Comparison of ENCODE assay signal across 27 cellular contexts in the genomic region with DNA sequence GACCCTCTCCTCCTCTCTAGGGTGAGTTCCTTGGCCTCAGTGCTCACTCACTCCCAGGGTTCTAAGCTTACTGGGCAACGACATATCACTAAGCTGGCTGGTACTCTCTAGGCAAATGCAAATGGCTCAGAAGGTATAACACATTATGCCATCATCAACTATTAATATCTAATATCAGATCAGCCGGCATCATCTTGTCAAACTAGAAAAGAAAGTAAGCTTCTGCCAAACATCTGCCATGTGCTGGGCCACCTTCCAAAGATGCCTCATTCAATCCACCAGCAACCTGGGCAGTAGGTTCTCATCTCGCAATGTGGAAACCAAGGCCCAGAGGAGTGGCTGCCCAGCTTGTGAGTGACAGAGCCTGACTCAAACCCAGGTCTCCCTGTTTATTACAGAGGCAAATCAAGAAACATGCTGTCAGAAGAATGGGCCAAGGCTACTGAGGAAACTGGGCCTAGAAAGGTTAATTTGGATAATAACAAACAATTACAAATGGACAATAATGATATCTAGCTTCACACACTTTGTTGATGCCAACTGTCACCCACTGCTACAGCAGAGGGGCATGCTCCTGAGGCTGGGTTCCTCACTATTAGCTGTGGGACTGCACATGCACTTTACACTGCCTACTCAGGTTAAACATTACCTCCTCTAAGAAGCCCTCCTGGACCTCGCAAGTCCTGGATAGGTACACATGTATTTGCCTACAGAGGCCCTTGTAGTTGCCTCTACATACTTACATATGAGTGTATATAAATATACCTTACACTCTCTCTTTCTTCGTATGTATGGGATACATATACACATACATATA.
A peak's percentile ranks its signal among the peaks of the same experiment; 100 is the strongest.
DNase-seq lines count a peak whose midpoint lies in the region; ATAC-seq, FAIRE-seq and TF ChIP-seq lines count a peak whose summit lies in the region.
"Had no signal": no experiment of that assay in that cellular context is flagged by ENCODE, and none has a peak within 500 bp of the region (broad histone marks: within the 10 kb centered on the region; RNA-seq: fewer than 3 reads in every experiment).

No MANE protein-coding gene starts in this region.

- H3K4me2 ChIP-seq in HepG2 (ENCODE audit: low read depth, low read length) = no peak overlapping the region
- peak overlapping the region; percentile 47 for H3K4me2 ChIP-seq in OCI-LY7 (ENCODE audit: low read length)

- intact Hi-C loops in HepG2 (cut with micrococcal nuclease; ENCODE audit: unreplicated experiment) (no loop called here), right lobe of liver (cut with DNase I) (no loop called here), OCI-LY7 (cut with micrococcal nuclease; ENCODE audit: unreplicated experiment) (loop anchor here (1.0 to 5.0 kb wide), 2 partner anchors 183 to 245 kb away; a partner anchor contains a TSS)

- TF ChIP-seq CTCF in HepG2 (CRISPR knock-in tag; IDR thresholded peaks at IDR 0.05) (no peak), right lobe of liver (IDR thresholded peaks at IDR 0.05) (no peak), OCI-LY7 (conservative IDR thresholded peaks at IDR 0.05; ENCODE audit: low read length) (no peak), mesothelial cell of epicardium (IDR thresholded peaks at IDR 0.05; ENCODE audit: unreplicated experiment) (no peak), type B pancreatic cell (conservative IDR thresholded peaks at IDR 0.05) (no peak)

- H3K9me3 ChIP-seq in HepG2 (ENCODE audit: low read length) (no peaks in the 10 kb centered on the region), right lobe of liver (no peaks in the 10 kb centered on the region), OCI-LY7 (ENCODE audit: low read length) (no peaks in the 10 kb centered on the region)
- H3K9me3 ChIP-seq: HAP-1, left lung, Peyer's patch, SJSA1, thoracic aorta had no signal

- in situ Hi-C loops in HepG2 (cut with HindIII; ENCODE audit: extremely low pct_ligation_motif_present, low pct_unique_long_range_greater_than_20kb) = no loop called here

- no peak for FAIRE-seq in HepG2 (lab: Jason Lieb, UNC)
- FAIRE-seq: K562 had no signal

- H3K9me2 ChIP-seq in OCI-LY7 (ENCODE audit: insufficient read depth, low read length) = no peaks in the 10 kb centered on the region

- peaks cover 51% of the 10 kb centered on the region for H3K4me1 ChIP-seq in HepG2 (ENCODE audit: insufficient read depth, low read length)
- H3K4me1 ChIP-seq in right lobe of liver = peaks cover 0 to 49% (median 12%) of the 10 kb centered on the region in 4 donors
- peaks cover 45% of the 10 kb centered on the region for H3K4me1 ChIP-seq in OCI-LY7 (ENCODE audit: insufficient read depth, low read length, poor library complexity, severe bottlenecking)
- H3K4me1 ChIP-seq: HAP-1, SJSA1 had no signal

- POLR2A ChIA-PET in HepG2 (lab: Yijun Ruan, JAX) (no interaction called here), OCI-LY7 (lab: Charles Lee) (interaction anchor here (0.9 kb wide), 1 partner anchor 50 kb away, joined by 3 read pairs; no protein-coding TSS in a partner anchor), T-cell (lab: Charles Lee) (no interaction called here)

- H3K27me3 Mint-ChIP-seq in mesothelial cell of epicardium (ENCODE audit: low read depth) = no peaks in the 10 kb centered on the region
- H3K27me3 Mint-ChIP-seq in type B pancreatic cell = no peaks in the 10 kb centered on the region
- H3K27me3 Mint-ChIP-seq in T-cell = no peaks in the 10 kb centered on the region
- no peaks in the 10 kb centered on the region for H3K27me3 Mint-ChIP-seq in stimulated activated naive CD8-positive, alpha-beta T cell treated with anti-CD3 and anti-CD28 coated beads, Interleukin-15, amount 100 ng/mL, for 72 hours
- H3K27me3 Mint-ChIP-seq: activated CD4-positive, alpha-beta memory T cell treated with anti-CD3 and anti-CD28 coated beads, Interleukin-2, amount 10 ng/mL, durations not matched to agents 7 days and 5 days; activated naive CD4-positive, alpha-beta T cell treated with anti-CD3 and anti-CD28 coated beads, Interleukin-2, amount 50 U/mL, for 24 hours; T-helper 17 cell had no signal

- WGBS in HepG2 (ENCODE audit: low lambda C conversion rate) = 48% methylated on average over 5 of the region's 5 CpGs
- 53% methylated on average over 3 of the region's 5 CpGs for WGBS in right lobe of liver (ENCODE audit: insufficient coverage, low coverage, low lambda C conversion rate, missing lambda C conversion rate)

- DNase-seq in HepG2 (ENCODE audit: low spot score) = no peak
- no peak for DNase-seq in right lobe of liver
- DNase-seq in OCI-LY7 (ENCODE audit: low spot score) = no peak
- DNase-seq in mesothelial cell of epicardium (ENCODE audit: low spot score in 2 of 2, unreplicated experiment in 2 of 2) = no peak
- peak; percentile 15 for DNase-seq in type B pancreatic cell (ENCODE audit: extremely low spot score, unreplicated experiment)
- DNase-seq in T-cell = no peak
- no peak for DNase-seq in stimulated activated naive CD8-positive, alpha-beta T cell treated with anti-CD3 and anti-CD28 coated beads, Interleukin-15, amount 100 ng/mL, for 72 hours
- no peak for DNase-seq in MV-4-11 (lab: John Stamatoyannopoulos, UW)
- DNase-seq: activated CD4-positive, alpha-beta memory T cell treated with anti-CD3 and anti-CD28 coated beads, Interleukin-2, amount 10 ng/mL, durations not matched to agents 7 days and 5 days; DMS79; immature natural killer cell; left lung; NCI-H1048; NCI-H187 treated with DMSO at 0.1 percent for 48 hours; NCI-H345; stimulated activated CD4-positive, alpha-beta T cell treated with anti-CD3 and anti-CD28 coated beads, Interleukin-2, amount 100 ng/mL, for 24 hours; T-helper 17 cell; WERI-Rb-1 had no signal

- H3K27ac Mint-ChIP-seq in mesothelial cell of epicardium = peak overlapping the region; percentile 28
- H3K27ac Mint-ChIP-seq in type B pancreatic cell = no peak overlapping the region
- H3K27ac Mint-ChIP-seq in T-cell = peak overlapping the region in 1 of 2 donors; percentile 77
- H3K27ac Mint-ChIP-seq in stimulated activated naive CD8-positive, alpha-beta T cell treated with anti-CD3 and anti-CD28 coated beads, Interleukin-15, amount 100 ng/mL, for 72 hours = peak overlapping the region in 1 of 2 donors; percentile 63
- H3K27ac Mint-ChIP-seq: progenitor cell of endocrine pancreas had no signal

- H3K36me3 Mint-ChIP-seq in mesothelial cell of epicardium (no peaks in the 10 kb centered on the region), type B pancreatic cell (no peaks in the 10 kb centered on the region), T-cell (no peaks in the 10 kb centered on the region)
- H3K36me3 Mint-ChIP-seq: activated naive CD4-positive, alpha-beta T cell treated with anti-CD3 and anti-CD28 coated beads, Interleukin-2, amount 50 U/mL, for 24 hours; immature natural killer cell; stimulated activated effector memory CD8-positive, alpha-beta T cell treated with anti-CD3 and anti-CD28 coated beads, Interleukin-12 subunit alpha, Interleukin-12 subunit beta, amount 100 ng/mL, for 72 hours had no signal

- H4K20me1 ChIP-seq in HepG2 (ENCODE audit: insufficient read depth, low read length) (no peaks in the 10 kb centered on the region), OCI-LY7 (ENCODE audit: insufficient read depth, low read length) (no peaks in the 10 kb centered on the region)

- TF ChIP-seq EP300 in HepG2 (IDR thresholded peaks at IDR 0.05; ENCODE audit: low read depth in 2 of 2, low read length in 2 of 2) (no peak), HepG2 (CRISPR knock-in tag; IDR thresholded peaks at IDR 0.05; ENCODE audit: borderline replicate concordance) (no peak)

- TF ChIP-seq POLR2A in HepG2 (IDR thresholded peaks at IDR 0.05; ENCODE audit: insufficient read depth in 1 of 2, low read depth in 2 of 2, low read length in 2 of 2) = no peak
- TF ChIP-seq POLR2A in right lobe of liver (IDR thresholded peaks at IDR 0.05) = no peak

- H3K9ac ChIP-seq in HepG2 (ENCODE audit: insufficient read depth, low read depth, low read length) = no peak overlapping the region

- H2AFZ ChIP-seq in HepG2 (ENCODE audit: low read length) (no peak overlapping the region), OCI-LY7 (ENCODE audit: low read length) (peak overlapping the region; percentile 82; the same call in 1 of the 2 replicates)

- ATAC-seq in HepG2 (peak; percentile 80), right lobe of liver (no peak), T-cell (replicated peaks in 1 of 4) (no peak)
- ATAC-seq in stimulated activated naive CD8-positive, alpha-beta T cell treated with anti-CD3 and anti-CD28 coated beads, Interleukin-15, amount 100 ng/mL, for 72 hours = no peak
- ATAC-seq: left lung; stimulated activated effector memory CD8-positive, alpha-beta T cell treated with anti-CD3 and anti-CD28 coated beads, Interleukin-12 subunit alpha, Interleukin-12 subunit beta, amount 100 ng/mL, for 72 hours; T-helper 17 cell had no signal

- no peaks in the 10 kb centered on the region for H3K9me3 Mint-ChIP-seq in mesothelial cell of epicardium
- no peaks in the 10 kb centered on the region for H3K9me3 Mint-ChIP-seq in type B pancreatic cell
- H3K9me3 Mint-ChIP-seq in T-cell = no peaks in the 10 kb centered on the region
- H3K9me3 Mint-ChIP-seq in stimulated activated naive CD8-positive, alpha-beta T cell treated with anti-CD3 and anti-CD28 coated beads, Interleukin-15, amount 100 ng/mL, for 72 hours = no peaks in the 10 kb centered on the region
- H3K9me3 Mint-ChIP-seq: activated naive CD4-positive, alpha-beta T cell treated with anti-CD3 and anti-CD28 coated beads, Interleukin-2, amount 50 U/mL, for 24 hours; immature natural killer cell; stimulated activated effector memory CD8-positive, alpha-beta T cell treated with anti-CD3 and anti-CD28 coated beads, Interleukin-12 subunit alpha, Interleukin-12 subunit beta, amount 100 ng/mL, for 72 hours had no signal

- H3K79me2 ChIP-seq in HepG2 (ENCODE audit: insufficient read depth, low read length) (no peaks in the 10 kb centered on the region), OCI-LY7 (ENCODE audit: insufficient read depth, low read depth, low read length) (no peaks in the 10 kb centered on the region)

- no peak for TF ChIP-seq RAD21 in HepG2 (CRISPR knock-in tag; IDR thresholded peaks at IDR 0.05)

- H3K27ac ChIP-seq in HepG2 (ENCODE audit: extremely low read length, insufficient read depth, low read length) (no peak overlapping the region), right lobe of liver (no peak overlapping the region), OCI-LY7 (ENCODE audit: low read depth, low read length, poor library complexity, severe bottlenecking) (peak overlapping the region; percentile 50)
- H3K27ac ChIP-seq: epithelial cell of prostate, SJSA1, WERI-Rb-1 had no signal

- H3K4me3 ChIP-seq in HepG2 (replicated peaks in 1 of 3; ENCODE audit: insufficient read depth in 1 of 3, low read depth in 2 of 3, low read length in 3 of 3) = no peak overlapping the region
- no peak overlapping the region for H3K4me3 ChIP-seq in right lobe of liver
- H3K4me3 ChIP-seq in OCI-LY7 (ENCODE audit: low read depth, low read length, poor library complexity, severe bottlenecking) = no peak overlapping the region
- H3K4me3 ChIP-seq: HAP-1, K562, left lung, Peyer's patch, SJSA1, thoracic aorta had no signal

- H3K4me3 Mint-ChIP-seq in mesothelial cell of epicardium (no peak overlapping the region), type B pancreatic cell (no peak overlapping the region), T-cell (no peak overlapping the region)
- H3K4me3 Mint-ChIP-seq in stimulated activated naive CD8-positive, alpha-beta T cell treated with anti-CD3 and anti-CD28 coated beads, Interleukin-15, amount 100 ng/mL, for 72 hours = no peak overlapping the region
- H3K4me3 Mint-ChIP-seq: activated CD4-positive, alpha-beta memory T cell treated with anti-CD3 and anti-CD28 coated beads, Interleukin-2, amount 10 ng/mL, durations not matched to agents 7 days and 5 days; activated naive CD4-positive, alpha-beta T cell treated with anti-CD3 and anti-CD28 coated beads, Interleukin-2, amount 50 U/mL, for 24 hours had no signal

- H3K36me3 ChIP-seq in HepG2 (replicated peaks in 1 of 2; ENCODE audit: control insufficient read depth in 1 of 2, insufficient read depth in 2 of 2, low read length in 2 of 2) (no peaks in the 10 kb centered on the region), right lobe of liver (no peaks in the 10 kb centered on the region), OCI-LY7 (ENCODE audit: insufficient read depth, low read length) (no peaks in the 10 kb centered on the region)
- H3K36me3 ChIP-seq: HAP-1, left lung, Peyer's patch, SJSA1, thoracic aorta, WERI-Rb-1 had no signal

- CTCF ChIA-PET in HepG2 (lab: Yijun Ruan, JAX; ENCODE audit: low intra/inter-chr PET ratio, low total read pairs) = no interaction called here
- CTCF ChIA-PET in OCI-LY7 (lab: Charles Lee; ENCODE audit: unreplicated experiment) = no interaction called here
- CTCF ChIA-PET in T-cell (lab: Charles Lee) = no interaction called here

- no peaks in the 10 kb centered on the region; a peak in 1 of 5 replicates for H3K27me3 ChIP-seq in HepG2 (ENCODE audit: control insufficient read depth in 1 of 2, insufficient read depth in 2 of 2, low read length in 2 of 2)
- no peaks in the 10 kb centered on the region for H3K27me3 ChIP-seq in right lobe of liver
- H3K27me3 ChIP-seq: left lung, Peyer's patch, SJSA1 had no signal

- H3K4me1 Mint-ChIP-seq in mesothelial cell of epicardium (peaks cover 35% of the 10 kb centered on the region), type B pancreatic cell (ENCODE audit: unreplicated experiment) (peaks cover 24% of the 10 kb centered on the region), T-cell (peaks cover 37 to 44% (median 43%) of the 10 kb centered on the region in 3 donors)
- H3K4me1 Mint-ChIP-seq in stimulated activated naive CD8-positive, alpha-beta T cell treated with anti-CD3 and anti-CD28 coated beads, Interleukin-15, amount 100 ng/mL, for 72 hours = peaks cover 40% of the 10 kb centered on the region

- no TSS peak for BruUV-seq in HepG2 (replicated peaks; lab: Mats Ljungman, UMichigan)
- BruUV-seq in OCI-LY7 (replicated peaks; lab: Mats Ljungman, UMichigan) = no TSS peak
